25 cellular contexts compared by ENCODE assay signal in the genomic region with DNA sequence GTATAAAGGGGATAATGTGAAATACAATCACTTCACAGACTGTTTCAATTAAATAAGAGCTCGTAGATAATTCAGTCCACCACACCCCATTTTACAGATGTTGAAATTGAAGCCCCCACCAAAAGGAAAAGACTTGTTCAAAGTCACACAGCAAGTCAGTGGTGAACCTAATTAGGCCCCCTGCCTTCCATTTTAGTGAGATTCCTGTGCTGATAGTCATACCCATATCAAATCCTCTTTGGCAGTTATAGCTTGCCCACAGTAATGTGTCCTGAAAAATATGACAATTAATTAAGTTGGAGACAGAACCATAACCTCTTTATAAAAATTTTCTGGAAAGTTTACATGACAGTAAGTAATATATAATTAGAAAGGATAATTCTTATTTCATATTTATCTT. TPM values are rescaled to one million over a fixed set of nuclear protein-coding genes. Genes with fewer than 3 reads are reported as not detected.
DNase-seq lines count a peak whose midpoint lies in the region; FAIRE-seq and TF ChIP-seq lines count a peak whose summit lies in the region.
"Had no signal": no experiment of that assay in that cellular context is flagged by ENCODE, and none has a peak within 500 bp of the region (broad histone marks: within the 10 kb centered on the region; RNA-seq: fewer than 3 reads in every experiment).

No MANE protein-coding gene starts in this region.

- no peak for TF ChIP-seq CTCF in HFFc6 (IDR thresholded peaks at IDR 0.05)
- no peak for TF ChIP-seq CTCF in astrocyte (IDR thresholded peaks at IDR 0.05; ENCODE audit: insufficient read depth, low read depth, low read length)

- H3K27me3 Mint-ChIP-seq in HFFc6 (ENCODE audit: insufficient read depth) (peaks cover 2% of the 10 kb centered on the region; the same call in 1 of the 2 replicates), astrocyte (ENCODE audit: low read depth, unreplicated experiment) (no peaks in the 10 kb centered on the region)

- H3K9ac ChIP-seq in astrocyte (ENCODE audit: low read length): no peak overlapping the region

- H3K79me2 ChIP-seq in astrocyte (ENCODE audit: insufficient read depth, low read length): no peaks in the 10 kb centered on the region

- H3K27ac Mint-ChIP-seq in HFFc6 (no peak overlapping the region), astrocyte (ENCODE audit: unreplicated experiment) (no peak overlapping the region)
- H3K27ac Mint-ChIP-seq: CD8-positive, alpha-beta T cell had no signal

- H2AFZ ChIP-seq in astrocyte (ENCODE audit: low read depth, low read length): no peak overlapping the region

- peaks cover 11% of the 10 kb centered on the region for H3K4me1 ChIP-seq in astrocyte (ENCODE audit: insufficient read depth, low read length)
- H3K4me1 ChIP-seq: Peyer's patch had no signal

- H3K4me2 ChIP-seq in astrocyte (ENCODE audit: low read length): no peak overlapping the region

- H3K27ac ChIP-seq in astrocyte (ENCODE audit: low read depth, low read length): no peak overlapping the region
- H3K27ac ChIP-seq: Peyer's patch, SK-N-MC had no signal

- H3K36me3 Mint-ChIP-seq in HFFc6 (ENCODE audit: low read depth): no peaks in the 10 kb centered on the region
- no peaks in the 10 kb centered on the region for H3K36me3 Mint-ChIP-seq in astrocyte (ENCODE audit: low read depth, unreplicated experiment)
- H3K36me3 Mint-ChIP-seq: CD8-positive, alpha-beta T cell had no signal

- no peak for TF ChIP-seq POLR2A in erythroblast (IDR thresholded peaks at IDR 0.05; ENCODE audit: low read length)

- H3K4me3 Mint-ChIP-seq in HFFc6: no peak overlapping the region
- H3K4me3 Mint-ChIP-seq in astrocyte (ENCODE audit: unreplicated experiment): no peak overlapping the region
- H3K4me3 Mint-ChIP-seq: CD8-positive, alpha-beta T cell had no signal

- no peak overlapping the region for H3K4me3 ChIP-seq in astrocyte (ENCODE audit: insufficient read depth, low read depth, low read length)
- H3K4me3 ChIP-seq: Peyer's patch, SK-N-MC had no signal

- H3K4me1 Mint-ChIP-seq in HFFc6 (ENCODE audit: low read depth) (peaks cover 51% of the 10 kb centered on the region), astrocyte (ENCODE audit: low read depth, unreplicated experiment) (peaks cover 32% of the 10 kb centered on the region)

- FAIRE-seq in astrocyte (lab: Jason Lieb, UNC): no peak

- H3K27me3 ChIP-seq in astrocyte (ENCODE audit: insufficient read depth, low read length): no peaks in the 10 kb centered on the region
- H3K27me3 ChIP-seq: Peyer's patch had no signal

- no peaks in the 10 kb centered on the region for H3K9me3 ChIP-seq in astrocyte (ENCODE audit: insufficient read depth, low read depth, low read length)
- H3K9me3 ChIP-seq: Peyer's patch had no signal

- H3K9me3 Mint-ChIP-seq in HFFc6 (no peaks in the 10 kb centered on the region), astrocyte (ENCODE audit: unreplicated experiment) (no peaks in the 10 kb centered on the region)
- H3K9me3 Mint-ChIP-seq: CD8-positive, alpha-beta T cell had no signal

- no peaks in the 10 kb centered on the region for H3K36me3 ChIP-seq in astrocyte (ENCODE audit: insufficient read depth, low read length)
- H3K36me3 ChIP-seq: Peyer's patch had no signal

- H4K20me1 ChIP-seq in astrocyte (ENCODE audit: insufficient read depth, low read length): no peaks in the 10 kb centered on the region

- DNase-seq in AG08395 (ENCODE audit: low spot score): peak; percentile 4
- DNase-seq in HFFc6: peak; percentile 21
- DNase-seq in astrocyte (ENCODE audit: low read depth): peak; percentile 36
- peak; percentile 24 for DNase-seq in myocyte (ENCODE audit: low read depth)
- no peak for DNase-seq in central memory CD4-positive, alpha-beta T cell
- no peak for DNase-seq in erythroblast (lab: John Stamatoyannopoulos, UW)
- no peak for DNase-seq in mucosa of gallbladder (ENCODE audit: low spot score)
- no peak for DNase-seq in T1000 (lab: John Stamatoyannopoulos, UW)
- DNase-seq: ACHN; AML-193; C1 segment of cervical spinal cord; CD8-positive, alpha-beta T cell; DMS153; GF-D8; H7; KBM-7; NCI-H1105 treated with DMSO at 0.1 percent for 48 hours; NCI-H2081; NCI-H2171; NCI-H345; NCI-H524; NCI-H82; Peyer's patch; SW 1271 had no signal

RNA-seq across cellular contexts. Expression of a gene that starts 58.0 kb away (rescaled TPM):
- total RNA-seq in HFFc6 (2021; fragmentation: NEBNext Ultra II Directional; extraction: Animal tissue kit (Norgen Biotek cat#: 25700)): 10 to 100 TPM; 12.2 to 18.2 (median 15.5) TPM
- total RNA-seq in astrocyte (8.3 and 9.0 TPM in 2 replicates), myocyte (22.8 and 24.1 TPM in 2 replicates), mucosa of gallbladder (15.9 TPM)
- polyA plus RNA-seq in myocyte (2012): 6.1 TPM
- total RNA-seq: CD8-positive, alpha-beta T cell had no signal

Comparison
In these comparisons a context has a peak if more than half of its experiments do, and no peak if none do; other contexts are left out.
1. DNase-seq: peak in AG08395 (single experiment), HFFc6 (single experiment), astrocyte (single experiment) and myocyte (single experiment); none in central memory CD4-positive, alpha-beta T cell (single experiment), erythroblast (0 of 2), mucosa of gallbladder (single experiment) and T1000 (single experiment).